1 cellular context compared by ENCODE assay signal in genomic region chr15:64464271-64465005, GRCh38.
TF ChIP-seq lines count a peak whose summit lies in the region.

No MANE protein-coding gene starts in this region.

TF ChIP-seq in GM12878, 131 proteins besides CTCF, POLR2A, EP300 and RAD21 (continued from another document and continues in another):
- TF ChIP-seq ZBTB4 (CRISPR knock-in tag; IDR thresholded peaks at IDR 0.05), result no peak
- TF ChIP-seq PBX3 (IDR thresholded peaks at IDR 0.05; ENCODE audit: insufficient replicate concordance, low read depth, low read length), result no peak
- no peak for TF ChIP-seq FOXK2 (IDR thresholded peaks at IDR 0.05)
- no peak for TF ChIP-seq BRCA1 (IDR thresholded peaks at IDR 0.05; ENCODE audit: low read depth, low read length)
- no peak for TF ChIP-seq NKRF (conservative IDR thresholded peaks at IDR 0.05)
- TF ChIP-seq FOS (IDR thresholded peaks at IDR 0.05; ENCODE audit: borderline replicate concordance, extremely low read depth, insufficient read length), result no peak
- TF ChIP-seq ZBTB33 (IDR thresholded peaks at IDR 0.05), result no peak
- TF ChIP-seq TCF3 (IDR thresholded peaks at IDR 0.05; ENCODE audit: borderline replicate concordance, insufficient read depth, low read depth, low read length), result 0 out of 2 replicates have a peak, but pooled peaks have one; percentile 40
- TF ChIP-seq POLR2AphosphoS5 (IDR thresholded peaks at IDR 0.05; ENCODE audit: low read length), result no peak
- TF ChIP-seq RCOR1 (conservative IDR thresholded peaks at IDR 0.05; ENCODE audit: low read depth, low read length), result no peak
- TF ChIP-seq IRF3 (IDR thresholded peaks at IDR 0.05), result no peak
- no peak for TF ChIP-seq SKIL (IDR thresholded peaks at IDR 0.05; ENCODE audit: low read depth, poor library complexity, severe bottlenecking)
- peak in 1 of 2 experiments; percentile 12; a peak in 1 of 4 replicates for TF ChIP-seq BHLHE40 (IDR thresholded peaks at IDR 0.05; ENCODE audit: borderline replicate concordance in 1 of 2, low read depth in 2 of 2, low read length in 1 of 2)
- TF ChIP-seq FOXM1 (IDR thresholded peaks at IDR 0.05; ENCODE audit: low read depth, low read length), result no peak
- TF ChIP-seq IKZF2 (IDR thresholded peaks at IDR 0.05), result peak in 1 of 2 experiments; percentile 8; a peak in 1 of 4 replicates
- TF ChIP-seq IKZF1 (conservative IDR thresholded peaks at IDR 0.05), result 0 out of 2 replicates have a peak, but pooled peaks have one; percentile 9
- TF ChIP-seq ZNF622 (IDR thresholded peaks at IDR 0.05), result no peak
- no peak for TF ChIP-seq REST (IDR thresholded peaks at IDR 0.05; ENCODE audit: low read depth, low read length)
- 0 out of 2 replicates have a peak, but pooled peaks have one; percentile 61 for TF ChIP-seq ZNF687 (IDR thresholded peaks at IDR 0.05)
- TF ChIP-seq ASH2L (IDR thresholded peaks at IDR 0.05; ENCODE audit: borderline replicate concordance, low read depth), result no peak
- TF ChIP-seq CHD1 (IDR thresholded peaks at IDR 0.05; ENCODE audit: low read depth, low read length), result no peak
- TF ChIP-seq CEBPZ (IDR thresholded peaks at IDR 0.05; ENCODE audit: low read depth, low read length), result no peak
- TF ChIP-seq PAX8 (IDR thresholded peaks at IDR 0.05), result no peak
- no peak for TF ChIP-seq MEF2B (IDR thresholded peaks at IDR 0.05; ENCODE audit: partially characterized antibody, poor library complexity, severe bottlenecking)
- TF ChIP-seq ZSCAN29 (IDR thresholded peaks at IDR 0.05), result no peak
- no peak for TF ChIP-seq CREB1 (IDR thresholded peaks at IDR 0.05; ENCODE audit: low read depth)
- TF ChIP-seq RUNX3 (IDR thresholded peaks at IDR 0.05; ENCODE audit: low read length), result peak; percentile 15; the same call in 1 of the 2 replicates
- TF ChIP-seq BMI1 (IDR thresholded peaks at IDR 0.05; ENCODE audit: borderline replicate concordance), result no peak
